In genomic region chr19:58451358-58452101, GRCh38 we compare ENCODE assay signal across 8 cellular contexts. TPM values are rescaled to one million over a fixed set of nuclear protein-coding genes. Genes with fewer than 3 reads are reported as not detected.
A peak's percentile ranks its signal among the peaks of the same experiment; 100 is the strongest.
DNase-seq lines count a peak whose midpoint lies in the region; ATAC-seq and TF ChIP-seq lines count a peak whose summit lies in the region.

Gene ZNF324B, plus strand, starts transcription at chr19:58451622. Its CDS starts 2,080 bp downstream, at chr19:58453702.

- peak within 1 kb of the TSS; percentile 90 for H3K4me2 ChIP-seq in Loucy (ENCODE audit: low read depth, low read length, poor library complexity, severe bottlenecking)

- no peaks in the 10 kb centered on the region for H4K20me1 ChIP-seq in Loucy (ENCODE audit: insufficient read depth, low read length, poor library complexity, severe bottlenecking)

- H3K9me3 Mint-ChIP-seq in activated T-helper 2 cell treated with anti-CD3 and anti-CD28 coated beads, Interferon-gamma antibody, Interleukin-2, Interleukin-4, amounts not matched to agents 10 μg/mL and 5 μg/mL and 100 μg/mL, durations not matched to agents 14 hours and 24 hours and 36 hours, result peaks cover 24% of the 10 kb centered on the region
- H3K9me3 Mint-ChIP-seq in nephron, result peaks cover 11% of the 10 kb centered on the region

- H3F3A ChIP-seq in Loucy (ENCODE audit: low read depth), result no peaks in the 10 kb centered on the region

- peak within 1 kb of the TSS; percentile 83 for H2AFZ ChIP-seq in Loucy (ENCODE audit: low read length)

- H3K79me2 ChIP-seq in Loucy (ENCODE audit: insufficient read depth, low read length), result no peaks in the 10 kb centered on the region

- H3K36me3 ChIP-seq in H7 (replicated peaks; ENCODE audit: control insufficient read depth, insufficient read depth, low read length) (no peaks in the 10 kb centered on the region), Loucy (ENCODE audit: insufficient read depth, low read length) (no peaks in the 10 kb centered on the region), RWPE2 (ENCODE audit: low read depth) (peaks cover 4% of the 10 kb centered on the region; the same call in 1 of the 2 replicates)

- H3K27ac Mint-ChIP-seq in activated T-helper 2 cell treated with anti-CD3 and anti-CD28 coated beads, Interferon-gamma antibody, Interleukin-2, Interleukin-4, amounts not matched to agents 10 μg/mL and 5 μg/mL and 100 μg/mL, durations not matched to agents 14 hours and 24 hours and 36 hours, result no peak within 1 kb of the TSS
- peak within 1 kb of the TSS in 2 of 3 experiments; percentile 68 to 74 for H3K27ac Mint-ChIP-seq in nephron

- H3K4me1 ChIP-seq in Loucy (ENCODE audit: insufficient read depth, low read length, poor library complexity, severe bottlenecking) (peaks cover 14% of the 10 kb centered on the region), RWPE2 (ENCODE audit: insufficient read depth, poor library complexity, severe bottlenecking) (no peaks in the 10 kb centered on the region)

- peak within 1 kb of the TSS; percentile 75 for H3K9ac ChIP-seq in Loucy (ENCODE audit: low read depth, low read length, poor library complexity, severe bottlenecking)

- ATAC-seq in RWPE2 (ENCODE audit: low read depth), result peak; percentile 95
- peak; percentile 99 for ATAC-seq in stimulated activated naive CD8-positive, alpha-beta T cell treated with anti-CD3 and anti-CD28 coated beads, Interleukin-15, Interleukin-2, amounts not matched to agents 100 U/mL and 50 U/mL, for 24 hours

- peaks cover 6% of the 10 kb centered on the region; the same call in 1 of the 2 replicates for H3K9me3 ChIP-seq in Loucy (ENCODE audit: insufficient read depth, low read depth, low read length)
- H3K9me3 ChIP-seq in RWPE2 (ENCODE audit: severe bottlenecking), result no peaks in the 10 kb centered on the region

- no peak for TF ChIP-seq CTCF in Loucy (conservative IDR thresholded peaks at IDR 0.05; ENCODE audit: low read length)
- TF ChIP-seq CTCF in RWPE2 (IDR thresholded peaks at IDR 0.05; ENCODE audit: poor library complexity, severe bottlenecking), result no peak
- no peak for TF ChIP-seq CTCF in fibroblast of the aortic adventitia (IDR thresholded peaks at IDR 0.05; ENCODE audit: insufficient read depth, low read length)
- TF ChIP-seq CTCF in nephron (IDR thresholded peaks at IDR 0.05; ENCODE audit: unreplicated experiment in 3 of 3), result no peak

- no peak within 1 kb of the TSS for H3K27ac ChIP-seq in RWPE2 (ENCODE audit: poor library complexity, severe bottlenecking)

- peaks cover 3% of the 10 kb centered on the region for H3K27me3 Mint-ChIP-seq in activated T-helper 2 cell treated with anti-CD3 and anti-CD28 coated beads, Interferon-gamma antibody, Interleukin-2, Interleukin-4, amounts not matched to agents 10 μg/mL and 5 μg/mL and 100 μg/mL, durations not matched to agents 14 hours and 24 hours and 36 hours (ENCODE audit: low read depth)
- peaks cover 13% of the 10 kb centered on the region for H3K27me3 Mint-ChIP-seq in nephron (ENCODE audit: low read depth)

- no peaks in the 10 kb centered on the region for H3K9me2 ChIP-seq in Loucy (replicated peaks; ENCODE audit: low read depth, low read length)

- DNase-seq in ELR (ENCODE audit: low read depth) (peak; percentile 93), H7 (peak; percentile 98), RWPE2 (ENCODE audit: low spot score) (peak; percentile 94), fibroblast of the aortic adventitia (ENCODE audit: low read depth) (peak; percentile 91)
- DNase-seq in activated T-helper 2 cell treated with anti-CD3 and anti-CD28 coated beads, Interferon-gamma antibody, Interleukin-2, Interleukin-4, amounts not matched to agents 10 μg/mL and 5 μg/mL and 100 μg/mL, durations not matched to agents 14 hours and 24 hours and 36 hours (ENCODE audit: low spot score), result peak; percentile 95
- DNase-seq in stimulated activated naive CD8-positive, alpha-beta T cell treated with anti-CD3 and anti-CD28 coated beads, Interleukin-15, Interleukin-2, amounts not matched to agents 100 U/mL and 50 U/mL, for 24 hours, result peak; percentile 95

- intact Hi-C loops in activated T-helper 2 cell treated with anti-CD3 and anti-CD28 coated beads, Interferon-gamma antibody, Interleukin-2, Interleukin-4, amounts not matched to agents 10 μg/mL and 5 μg/mL and 100 μg/mL, durations not matched to agents 14 hours and 24 hours and 36 hours (cut with micrococcal nuclease), result loop anchor here (1.0 to 2.0 kb wide), 6 partner anchors 11 to 173 kb away; partner anchors contain the start of genes RPS5, ZNF132, ZNF324 and ZNF446

- H3K4me3 ChIP-seq in H7 (ENCODE audit: insufficient read depth, low read depth, low read length) (peak within 1 kb of the TSS; percentile 72), Loucy (ENCODE audit: low read length, poor library complexity, severe bottlenecking) (peak within 1 kb of the TSS; percentile 82), RWPE2 (ENCODE audit: severe bottlenecking) (peak within 1 kb of the TSS; percentile 70), fibroblast of the aortic adventitia (ENCODE audit: low read depth, low read length) (peak within 1 kb of the TSS; percentile 84)

- H3K4me3 Mint-ChIP-seq in activated T-helper 2 cell treated with anti-CD3 and anti-CD28 coated beads, Interferon-gamma antibody, Interleukin-2, Interleukin-4, amounts not matched to agents 10 μg/mL and 5 μg/mL and 100 μg/mL, durations not matched to agents 14 hours and 24 hours and 36 hours (ENCODE audit: low read depth), result peak within 1 kb of the TSS; percentile 75
- H3K4me3 Mint-ChIP-seq in nephron, result peak within 1 kb of the TSS; percentile 92 to 95 (median 93)

- H3K27me3 ChIP-seq in H7 (ENCODE audit: control insufficient read depth, insufficient read depth, low read length) (peaks cover 12% of the 10 kb centered on the region), Loucy (ENCODE audit: insufficient read depth, low read length, poor library complexity, severe bottlenecking) (no peaks in the 10 kb centered on the region), RWPE2 (ENCODE audit: insufficient read depth, poor library complexity, severe bottlenecking) (no peaks in the 10 kb centered on the region)

- peaks cover 19% of the 10 kb centered on the region for H3K4me1 Mint-ChIP-seq in activated T-helper 2 cell treated with anti-CD3 and anti-CD28 coated beads, Interferon-gamma antibody, Interleukin-2, Interleukin-4, amounts not matched to agents 10 μg/mL and 5 μg/mL and 100 μg/mL, durations not matched to agents 14 hours and 24 hours and 36 hours (ENCODE audit: low read depth)
- peaks cover 30% of the 10 kb centered on the region for H3K4me1 Mint-ChIP-seq in nephron

- peaks cover 23% of the 10 kb centered on the region for H3K36me3 Mint-ChIP-seq in activated T-helper 2 cell treated with anti-CD3 and anti-CD28 coated beads, Interferon-gamma antibody, Interleukin-2, Interleukin-4, amounts not matched to agents 10 μg/mL and 5 μg/mL and 100 μg/mL, durations not matched to agents 14 hours and 24 hours and 36 hours (ENCODE audit: low read depth)
- H3K36me3 Mint-ChIP-seq in nephron (ENCODE audit: low read depth), result peaks cover 5% of the 10 kb centered on the region

RNA-seq across cellular contexts. Expression of gene ZNF324B, which starts in this region (rescaled TPM):
- total RNA-seq in H7 (2014; rRNA removed; shearing (Covaris generic)), result 2.6 and 4.7 TPM in 2 replicates
- 9.6 and 11.3 TPM in 2 replicates for total RNA-seq in activated T-helper 2 cell treated with anti-CD3 and anti-CD28 coated beads, Interferon-gamma antibody, Interleukin-2, Interleukin-4, amounts not matched to agents 10 μg/mL and 5 μg/mL and 100 μg/mL, durations not matched to agents 14 hours and 24 hours and 36 hours
- 9.2 and 9.5 TPM in 2 replicates for total RNA-seq in fibroblast of the aortic adventitia (ENCODE audit: low replicate concordance)
